12 cellular contexts compared by ENCODE assay signal in the genomic region with DNA sequence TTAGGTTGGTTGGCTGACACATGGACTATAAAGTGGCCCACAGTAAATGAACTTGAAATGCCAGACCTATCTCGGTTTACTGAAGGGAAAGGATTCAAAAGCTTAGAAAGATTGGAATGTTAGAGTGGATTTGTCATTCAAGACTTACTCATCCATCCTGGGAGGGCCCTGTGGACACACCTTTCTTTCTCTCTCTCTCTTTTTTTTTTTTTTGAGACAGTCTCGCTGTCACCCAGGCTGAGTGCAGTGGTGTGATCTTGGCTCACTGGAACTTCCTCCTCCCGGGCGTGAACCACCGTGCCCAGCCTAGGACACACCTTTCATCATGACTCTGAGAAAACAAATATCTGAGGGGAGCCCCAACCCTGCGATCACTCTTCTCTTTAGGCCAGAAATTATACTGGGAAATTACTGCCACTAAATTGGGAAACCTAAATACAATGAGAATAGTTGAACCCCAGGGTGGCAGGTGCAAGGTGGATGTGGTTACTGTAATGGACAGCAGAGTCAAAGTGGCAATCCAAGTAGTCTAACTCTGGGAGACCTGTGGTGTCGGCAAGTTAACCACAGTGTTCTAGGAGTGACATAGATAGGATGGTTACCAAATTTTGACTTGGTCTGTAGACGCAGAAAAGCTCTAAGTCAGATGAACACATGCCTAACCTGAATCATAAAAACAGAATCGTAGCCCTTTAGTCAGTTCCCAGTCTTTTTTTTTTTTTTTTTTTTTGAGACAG. TPM values are rescaled to one million over a fixed set of nuclear protein-coding genes. Genes with fewer than 3 reads are reported as not detected.
DNase-seq lines count a peak whose midpoint lies in the region; ATAC-seq and TF ChIP-seq lines count a peak whose summit lies in the region.
"Had no signal": no experiment of that assay in that cellular context is flagged by ENCODE, and none has a peak within 500 bp of the region (broad histone marks: within the 10 kb centered on the region; RNA-seq: fewer than 3 reads in every experiment).

No MANE protein-coding gene starts in this region.

- TF ChIP-seq EP300 in transverse colon (IDR thresholded peaks at IDR 0.05; ENCODE audit: low read depth) = no peak

- DNase-seq in DMS53 (lab: John Stamatoyannopoulos, UW) (peak; percentile 11), DMS53 treated with DMSO at 0.1 percent for 48 hours (lab: John Stamatoyannopoulos, UW; ENCODE audit: unreplicated experiment) (no peak), SW480 (ENCODE audit: low spot score) (peak; percentile 81), hepatocyte (ENCODE audit: low spot score) (no peak), transverse colon (peak; percentile 54), NCI-H2081 treated with DMSO at 0.1 percent for 48 hours (lab: John Stamatoyannopoulos, UW) (no peak)
- DNase-seq in activated CD4-positive, alpha-beta memory T cell treated with anti-CD3 and anti-CD28 coated beads for 36 hours = no peak
- DNase-seq: activated CD4-positive, alpha-beta memory T cell treated with anti-CD3 and anti-CD28 coated beads, Interleukin-2, amount 10 ng/mL, durations not matched to agents 7 days and 5 days; activated naive CD4-positive, alpha-beta T cell had no signal

- H3K4me1 Mint-ChIP-seq in activated CD4-positive, alpha-beta memory T cell treated with anti-CD3 and anti-CD28 coated beads for 36 hours (ENCODE audit: low read depth) = no peaks in the 10 kb centered on the region
- H3K4me1 Mint-ChIP-seq: neural crest cell had no signal

- no peaks in the 10 kb centered on the region for H3K9me3 Mint-ChIP-seq in activated CD4-positive, alpha-beta memory T cell treated with anti-CD3 and anti-CD28 coated beads for 36 hours
- H3K9me3 Mint-ChIP-seq: activated CD4-positive, alpha-beta memory T cell treated with anti-CD3 and anti-CD28 coated beads, Interleukin-2, amount 10 ng/mL, durations not matched to agents 7 days and 5 days; neural crest cell had no signal

- no peaks in the 10 kb centered on the region for H3K36me3 Mint-ChIP-seq in activated CD4-positive, alpha-beta memory T cell treated with anti-CD3 and anti-CD28 coated beads for 36 hours

- H3K4me3 Mint-ChIP-seq in activated CD4-positive, alpha-beta memory T cell treated with anti-CD3 and anti-CD28 coated beads for 36 hours = no peak overlapping the region
- H3K4me3 Mint-ChIP-seq: activated CD4-positive, alpha-beta memory T cell treated with anti-CD3 and anti-CD28 coated beads, Interleukin-2, amount 10 ng/mL, durations not matched to agents 7 days and 5 days; neural crest cell had no signal

- H3K9me2 ChIP-seq in hepatocyte (replicated peaks; ENCODE audit: insufficient read depth) = no peaks in the 10 kb centered on the region

- no peaks in the 10 kb centered on the region for H4K20me1 ChIP-seq in hepatocyte (ENCODE audit: insufficient read depth, poor library complexity, severe bottlenecking)

- POLR2A ChIA-PET in activated CD4-positive, alpha-beta memory T cell treated with anti-CD3 and anti-CD28 coated beads for 36 hours (lab: Charles Lee) = no interaction called here

- H3K9me3 ChIP-seq in hepatocyte (ENCODE audit: low read depth) (no peaks in the 10 kb centered on the region), transverse colon (no peaks in the 10 kb centered on the region)

- no peaks in the 10 kb centered on the region for H3K27me3 Mint-ChIP-seq in activated CD4-positive, alpha-beta memory T cell treated with anti-CD3 and anti-CD28 coated beads for 36 hours
- H3K27me3 Mint-ChIP-seq: activated CD4-positive, alpha-beta memory T cell treated with anti-CD3 and anti-CD28 coated beads, Interleukin-2, amount 10 ng/mL, durations not matched to agents 7 days and 5 days had no signal

- WGBS in hepatocyte (ENCODE audit: low lambda C conversion rate, missing lambda C conversion rate) = 79% methylated on average over 9 of the region's 9 CpGs
- WGBS in transverse colon (ENCODE audit: low coverage in 1 of 2), 2 donors = 61 to 90% methylated on average over 3 to 9 of the region's 9 CpGs

- H2AFZ ChIP-seq in hepatocyte = no peak overlapping the region

- H3K27ac ChIP-seq in hepatocyte = peak overlapping the region; percentile 45
- H3K27ac ChIP-seq in transverse colon = no peak overlapping the region
- H3K27ac ChIP-seq: 22Rv1 had no signal

- TF ChIP-seq CTCF in hepatocyte (IDR thresholded peaks at IDR 0.05; ENCODE audit: poor library complexity) (no peak), transverse colon (IDR thresholded peaks at IDR 0.05) (no peak)

- no peak overlapping the region for H3K4me2 ChIP-seq in hepatocyte

- intact Hi-C loops in transverse colon (cut with DNase I; ENCODE audit: low total_unique reads) = no loop called here
- intact Hi-C loops in activated CD4-positive, alpha-beta memory T cell treated with anti-CD3 and anti-CD28 coated beads for 36 hours (cut with micrococcal nuclease) = no loop called here

- CTCF ChIA-PET in activated CD4-positive, alpha-beta memory T cell treated with anti-CD3 and anti-CD28 coated beads for 36 hours (lab: Charles Lee) = no interaction called here

- H3K4me1 ChIP-seq in hepatocyte (ENCODE audit: insufficient read depth) (no peaks in the 10 kb centered on the region), transverse colon (no peaks in the 10 kb centered on the region)

- H3K4me3 ChIP-seq in hepatocyte (no peak overlapping the region), transverse colon (no peak overlapping the region)

- no peak for ATAC-seq in HG03108 (IDR thresholded peaks at IDR 0.05; ENCODE audit: unreplicated experiment)

- no peak overlapping the region for H3K27ac Mint-ChIP-seq in activated CD4-positive, alpha-beta memory T cell treated with anti-CD3 and anti-CD28 coated beads for 36 hours
- H3K27ac Mint-ChIP-seq: activated CD4-positive, alpha-beta memory T cell treated with anti-CD3 and anti-CD28 coated beads, Interleukin-2, amount 10 ng/mL, durations not matched to agents 7 days and 5 days had no signal

- no peaks in the 10 kb centered on the region for H3K27me3 ChIP-seq in hepatocyte
- no peaks in the 10 kb centered on the region for H3K27me3 ChIP-seq in transverse colon

- H3K36me3 ChIP-seq in hepatocyte (replicated peaks; ENCODE audit: insufficient read depth, low read depth) (no peaks in the 10 kb centered on the region), transverse colon (no peaks in the 10 kb centered on the region)

- in situ Hi-C loops in transverse colon (cut with MboI; ENCODE audit: low pct_ligation_motif_present in 1 of 4, low pct_unique_long_range_greater_than_20kb in 1 of 4, low sequenced_read_pairs in 3 of 4) = no loop called here

- no peak for TF ChIP-seq POLR2A in transverse colon (IDR thresholded peaks at IDR 0.05)

- no peaks in the 10 kb centered on the region for H3K79me2 ChIP-seq in hepatocyte

RNA-seq across cellular contexts. Expression of a gene that starts 47.1 kb away (rescaled TPM):
- total RNA-seq in hepatocyte = 16.3 and 17.1 TPM in 2 replicates
- 14.7 and 14.8 TPM in 2 replicates for polyA plus RNA-seq in hepatocyte
- 100 to 1,000 TPM in 1 of 4 donors, 10 to 100 TPM in 2, 1 to 10 TPM in 1; 4.9 to 259 (median 14.3) TPM for total RNA-seq in transverse colon
- 10 to 100 TPM; 10.0 to 11.1 TPM for total RNA-seq in activated CD4-positive, alpha-beta memory T cell treated with anti-CD3 and anti-CD28 coated beads for 36 hours

RNA-seq across cellular contexts. Expression of a gene that starts 48.0 kb away (rescaled TPM):
- 86.1 and 91.1 TPM in 2 replicates for total RNA-seq in hepatocyte
- 25.2 and 29.8 TPM in 2 replicates for polyA plus RNA-seq in hepatocyte
- total RNA-seq in transverse colon = 10 to 100 TPM; 33.4 to 91.1 (median 63.6) TPM
- total RNA-seq in activated CD4-positive, alpha-beta memory T cell treated with anti-CD3 and anti-CD28 coated beads for 36 hours = 10 to 100 TPM; 47.7 to 55.8 TPM

Comparison
In these comparisons a context has a peak if more than half of its experiments do, and no peak if none do; other contexts are left out.
1. DNase-seq: peak in DMS53 (single experiment), SW480 (single experiment) and transverse colon (single experiment); none in DMS53 treated with DMSO at 0.1 percent for 48 hours (single experiment), hepatocyte (single experiment), NCI-H2081 treated with DMSO at 0.1 percent for 48 hours (single experiment) and activated CD4-positive, alpha-beta memory T cell treated with anti-CD3 and anti-CD28 coated beads for 36 hours (single experiment).